In the genomic region with DNA sequence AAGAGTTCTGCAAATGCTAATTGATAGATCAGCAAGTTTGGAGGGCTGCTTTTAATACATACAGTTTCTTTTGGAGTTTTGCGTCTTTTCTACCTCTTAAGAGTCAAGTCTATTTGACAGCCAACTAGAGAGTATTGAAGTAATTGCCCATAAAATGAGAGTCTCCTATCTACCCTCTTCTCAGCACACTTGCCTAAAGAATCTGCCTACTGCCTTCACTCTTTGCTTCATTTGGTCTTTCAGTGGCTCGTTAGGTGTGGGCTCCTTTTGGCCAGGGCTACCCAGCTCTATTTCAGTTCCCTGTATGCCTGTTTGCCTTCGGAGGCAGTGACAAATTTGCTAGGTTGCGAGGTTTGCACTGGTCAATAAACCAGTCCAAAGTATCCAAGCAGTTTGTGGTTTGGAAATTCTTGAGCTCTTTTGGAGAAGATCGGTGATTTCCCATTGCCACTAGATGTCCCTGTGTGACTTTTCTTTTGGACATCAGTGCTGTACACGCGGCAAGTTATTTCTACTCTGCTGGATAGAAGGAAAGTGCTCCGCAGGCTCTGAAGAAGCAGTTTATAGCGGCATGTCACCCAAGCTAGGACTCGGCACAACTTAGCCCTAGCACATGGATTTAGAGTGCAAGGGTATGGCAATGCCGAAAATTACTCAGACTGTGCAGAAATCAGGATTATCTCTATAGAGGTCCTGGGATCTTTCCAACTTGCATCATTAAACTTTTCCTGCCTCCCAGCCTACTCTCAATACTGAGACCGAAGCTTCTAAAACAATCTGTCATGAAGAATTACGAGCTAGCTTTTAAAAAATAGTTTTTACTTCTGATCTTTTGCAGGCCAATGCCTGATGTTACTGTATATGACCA, we compare ENCODE assay signal across 9 cellular contexts. TPM values are rescaled to one million over a fixed set of nuclear protein-coding genes. Genes with fewer than 3 reads are reported as not detected.
DNase-seq lines count a peak whose midpoint lies in the region; ATAC-seq and TF ChIP-seq lines count a peak whose summit lies in the region.
"Had no signal": no experiment of that assay in that cellular context is flagged by ENCODE, and none has a peak within 500 bp of the region (broad histone marks: within the 10 kb centered on the region; RNA-seq: fewer than 3 reads in every experiment).

No MANE protein-coding gene starts in this region.

- intact Hi-C loops in lower lobe of right lung (cut with DNase I): no loop called here

- peak; percentile 86 to 90 for ATAC-seq in lower lobe of right lung
- ATAC-seq in activated naive CD4-positive, alpha-beta T cell treated with anti-CD3 and anti-CD28 coated beads, Interleukin-2, amount 50 U/mL, for 72 hours: no peak

- H3K36me3 ChIP-seq in lower lobe of right lung: no peaks in the 10 kb centered on the region

- no peaks in the 10 kb centered on the region for H3K36me3 Mint-ChIP-seq in activated naive CD4-positive, alpha-beta T cell treated with anti-CD3 and anti-CD28 coated beads, Interleukin-2, amount 50 U/mL, for 72 hours
- no peaks in the 10 kb centered on the region for H3K36me3 Mint-ChIP-seq in activated CD4-positive, alpha-beta memory T cell treated with anti-CD3 and anti-CD28 coated beads, Interleukin-2, amount 10 ng/mL, durations not matched to agents 7 days and 5 days (ENCODE audit: low read depth)
- H3K36me3 Mint-ChIP-seq: CD4-positive, CD25-positive, alpha-beta regulatory T cell had no signal

- no peak overlapping the region for H3K4me3 Mint-ChIP-seq in activated CD4-positive, alpha-beta memory T cell treated with anti-CD3 and anti-CD28 coated beads, Interleukin-2, amount 10 ng/mL, durations not matched to agents 7 days and 5 days
- H3K4me3 Mint-ChIP-seq: CD4-positive, CD25-positive, alpha-beta regulatory T cell had no signal

- H3K27me3 ChIP-seq in lower lobe of right lung (ENCODE audit: low read depth): no peaks in the 10 kb centered on the region

- H3K9me3 Mint-ChIP-seq in activated naive CD4-positive, alpha-beta T cell treated with anti-CD3 and anti-CD28 coated beads, Interleukin-2, amount 50 U/mL, for 72 hours: peaks cover 10 to 15% of the 10 kb centered on the region in 2 donors
- peaks cover 12% of the 10 kb centered on the region for H3K9me3 Mint-ChIP-seq in activated CD4-positive, alpha-beta memory T cell treated with anti-CD3 and anti-CD28 coated beads, Interleukin-2, amount 10 ng/mL, durations not matched to agents 7 days and 5 days

- H3K4me3 ChIP-seq in lower lobe of right lung: no peak overlapping the region

- CTCF ChIA-PET in activated CD4-positive, alpha-beta memory T cell treated with anti-CD3 and anti-CD28 coated beads, Interleukin-2, amount 10 ng/mL, durations not matched to agents 7 days and 5 days (lab: Charles Lee): no interaction called here

- peaks cover 5% of the 10 kb centered on the region for H3K4me1 ChIP-seq in lower lobe of right lung

- POLR2A ChIA-PET in activated CD4-positive, alpha-beta memory T cell treated with anti-CD3 and anti-CD28 coated beads, Interleukin-2, amount 10 ng/mL, durations not matched to agents 7 days and 5 days (lab: Charles Lee): no interaction called here

- no peaks in the 10 kb centered on the region for H3K27me3 Mint-ChIP-seq in activated CD4-positive, alpha-beta memory T cell treated with anti-CD3 and anti-CD28 coated beads, Interleukin-2, amount 10 ng/mL, durations not matched to agents 7 days and 5 days
- H3K27me3 Mint-ChIP-seq: CD4-positive, CD25-positive, alpha-beta regulatory T cell had no signal

- no peaks in the 10 kb centered on the region for H3K4me1 Mint-ChIP-seq in activated CD4-positive, alpha-beta memory T cell treated with anti-CD3 and anti-CD28 coated beads, Interleukin-2, amount 10 ng/mL, durations not matched to agents 7 days and 5 days
- H3K4me1 Mint-ChIP-seq: CD4-positive, CD25-positive, alpha-beta regulatory T cell had no signal

- DNase-seq in NCI-H2171 treated with DMSO at 0.1 percent for 48 hours (lab: John Stamatoyannopoulos, UW) (peak; percentile 54), NCI-H2171 (lab: John Stamatoyannopoulos, UW) (no peak), NCI-H2227 treated with DMSO at 0.1 percent for 48 hours (lab: John Stamatoyannopoulos, UW) (peak; percentile 62), cerebellum (ENCODE audit: low spot score) (peak; percentile 3), lower lobe of right lung (no peak)
- no peak for DNase-seq in stimulated activated CD4-positive, alpha-beta T cell treated with anti-CD3 and anti-CD28 coated beads, Interleukin-2, amount 100 ng/mL, for 48 hours
- no peak for DNase-seq in activated naive CD4-positive, alpha-beta T cell treated with anti-CD3 and anti-CD28 coated beads, Interleukin-2, amount 50 U/mL, for 72 hours (ENCODE audit: low spot score in 2 of 2)
- no peak for DNase-seq in activated CD4-positive, alpha-beta memory T cell treated with anti-CD3 and anti-CD28 coated beads, Interleukin-2, amount 10 ng/mL, durations not matched to agents 7 days and 5 days
- DNase-seq: CD4-positive, CD25-positive, alpha-beta regulatory T cell had no signal

- no peak overlapping the region for H3K27ac Mint-ChIP-seq in activated naive CD4-positive, alpha-beta T cell treated with anti-CD3 and anti-CD28 coated beads, Interleukin-2, amount 50 U/mL, for 72 hours
- H3K27ac Mint-ChIP-seq in activated CD4-positive, alpha-beta memory T cell treated with anti-CD3 and anti-CD28 coated beads, Interleukin-2, amount 10 ng/mL, durations not matched to agents 7 days and 5 days: no peak overlapping the region
- H3K27ac Mint-ChIP-seq: CD4-positive, CD25-positive, alpha-beta regulatory T cell had no signal

- H3K9me3 ChIP-seq in lower lobe of right lung: no peaks in the 10 kb centered on the region

- peak; percentile 54 for TF ChIP-seq CTCF in lower lobe of right lung (IDR thresholded peaks at IDR 0.05)

- no peak overlapping the region for H3K27ac ChIP-seq in lower lobe of right lung

RNA-seq across cellular contexts. Expression of a gene that starts 38.6 kb away (rescaled TPM):
- 9.2 TPM for total RNA-seq in cerebellum
- total RNA-seq in lower lobe of right lung: 341 TPM
- not detected for total RNA-seq in activated naive CD4-positive, alpha-beta T cell treated with anti-CD3 and anti-CD28 coated beads, Interleukin-2, amount 50 U/mL, for 72 hours
- total RNA-seq in activated CD4-positive, alpha-beta memory T cell treated with anti-CD3 and anti-CD28 coated beads, Interleukin-2, amount 10 ng/mL, durations not matched to agents 7 days and 5 days: under 1 TPM in 1 of 2 experiments, not detected in 1; 0.38 TPM

Comparison
In these comparisons a context has a peak if more than half of its experiments do, and no peak if none do; other contexts are left out.
1. DNase-seq: peak in NCI-H2171 treated with DMSO at 0.1 percent for 48 hours (single experiment), NCI-H2227 treated with DMSO at 0.1 percent for 48 hours (single experiment) and cerebellum (single experiment); none in NCI-H2171 (single experiment), lower lobe of right lung (single experiment), stimulated activated CD4-positive, alpha-beta T cell treated with anti-CD3 and anti-CD28 coated beads, Interleukin-2, amount 100 ng/mL, for 48 hours (0 of 2), activated naive CD4-positive, alpha-beta T cell treated with anti-CD3 and anti-CD28 coated beads, Interleukin-2, amount 50 U/mL, for 72 hours (0 of 2) and activated CD4-positive, alpha-beta memory T cell treated with anti-CD3 and anti-CD28 coated beads, Interleukin-2, amount 10 ng/mL, durations not matched to agents 7 days and 5 days (single experiment).
2. ATAC-seq: peak in lower lobe of right lung (2 of 2); none in activated naive CD4-positive, alpha-beta T cell treated with anti-CD3 and anti-CD28 coated beads, Interleukin-2, amount 50 U/mL, for 72 hours (0 of 2).
3. RNA of a gene that starts 38.6 kb away (total RNA-seq): 341 TPM in lower lobe of right lung (single experiment); 9.2 TPM in cerebellum (single experiment), 0.38 TPM in activated CD4-positive, alpha-beta memory T cell treated with anti-CD3 and anti-CD28 coated beads, Interleukin-2, amount 10 ng/mL, durations not matched to agents 7 days and 5 days and not detected in activated naive CD4-positive, alpha-beta T cell treated with anti-CD3 and anti-CD28 coated beads, Interleukin-2, amount 50 U/mL, for 72 hours; every median in the first group is over 10 times any median in the second.